ENCODE assay signal across 7 cellular contexts in the genomic region with DNA sequence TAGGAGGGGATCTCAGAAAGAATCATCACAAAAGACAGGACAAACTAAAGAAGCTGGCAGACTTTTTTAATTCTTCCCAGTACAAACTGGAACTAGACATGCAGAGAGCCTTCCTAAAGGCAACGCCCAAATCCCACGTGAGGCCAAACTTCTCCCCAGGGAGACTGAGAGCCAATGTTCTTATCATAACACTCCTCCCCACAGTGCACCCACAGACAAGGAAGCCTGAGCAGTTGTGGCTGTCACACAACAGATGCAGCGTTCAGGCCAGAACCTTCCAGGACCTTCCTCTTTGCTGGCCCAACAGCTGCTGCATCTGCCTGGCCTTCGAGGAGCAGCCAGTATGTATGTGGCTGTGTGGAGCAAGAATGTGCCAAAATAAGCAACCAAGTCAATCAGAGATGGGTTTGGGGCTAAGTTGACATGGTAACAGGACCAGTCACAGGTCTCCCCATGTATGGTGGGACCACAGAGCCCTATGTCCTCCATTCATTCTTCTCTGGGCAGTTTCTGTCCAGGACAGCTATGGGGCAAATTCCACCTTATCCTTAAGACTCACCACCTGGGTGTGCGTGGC.
DNase-seq lines count a peak whose midpoint lies in the region; ATAC-seq and TF ChIP-seq lines count a peak whose summit lies in the region.

No MANE protein-coding gene starts in this region.

- no peak overlapping the region for H2AFZ ChIP-seq in OCI-LY3 (ENCODE audit: low read depth, low read length)

- H3K4me2 ChIP-seq in OCI-LY3 (ENCODE audit: low read length): peak overlapping the region; percentile 73

- H4K20me1 ChIP-seq in OCI-LY3 (ENCODE audit: insufficient read depth, low read length): peaks cover 7% of the 10 kb centered on the region; the same call in 1 of the 2 replicates

- H3K79me2 ChIP-seq in OCI-LY3 (ENCODE audit: low read length): peaks cover 68% of the 10 kb centered on the region

- H3K27me3 ChIP-seq in OCI-LY3 (ENCODE audit: low read depth, low read length): no peaks in the 10 kb centered on the region

- DNase-seq in fibroblast of the conjunctiva (ENCODE audit: low read depth): peak; percentile 13
- no peak for DNase-seq in NCI-H1694 treated with DMSO at 0.1 percent for 48 hours (lab: John Stamatoyannopoulos, UW)
- DNase-seq in NCI-H2171 treated with DMSO at 0.1 percent for 48 hours (lab: John Stamatoyannopoulos, UW): no peak
- no peak for DNase-seq in stimulated activated CD4-positive, alpha-beta T cell treated with anti-CD3 and anti-CD28 coated beads, Interleukin-4, amount 100 ng/mL, for 4 hours

- H3K4me1 ChIP-seq in OCI-LY3 (ENCODE audit: low read length): peaks cover 61% of the 10 kb centered on the region

- TF ChIP-seq CTCF in OCI-LY3 (IDR thresholded peaks at IDR 0.05; ENCODE audit: low read depth, low read length): no peak

- H3K36me3 ChIP-seq in OCI-LY3 (replicated peaks; ENCODE audit: low read depth, low read length): no peaks in the 10 kb centered on the region

- H3K27ac ChIP-seq in OCI-LY3 (ENCODE audit: low read length) (peak overlapping the region; percentile 2; the same call in 1 of the 2 replicates), skin epidermis (peak overlapping the region in 11 of 21 experiments; percentile 30 to 80 (median 53))

- H3K9ac ChIP-seq in OCI-LY3 (ENCODE audit: low read length): no peak overlapping the region

- H3K9me3 ChIP-seq in OCI-LY3 (ENCODE audit: insufficient read depth, low read length): no peaks in the 10 kb centered on the region

- H3K4me3 ChIP-seq in OCI-LY3 (ENCODE audit: low read length) (no peak overlapping the region; the same call in 1 of the 2 replicates), skin epidermis (no peak overlapping the region)

- peak; percentile 38 for ATAC-seq in GM19397 (IDR thresholded peaks at IDR 0.05; ENCODE audit: unreplicated experiment)
